11 cellular contexts compared by ENCODE assay signal in the genomic region with DNA sequence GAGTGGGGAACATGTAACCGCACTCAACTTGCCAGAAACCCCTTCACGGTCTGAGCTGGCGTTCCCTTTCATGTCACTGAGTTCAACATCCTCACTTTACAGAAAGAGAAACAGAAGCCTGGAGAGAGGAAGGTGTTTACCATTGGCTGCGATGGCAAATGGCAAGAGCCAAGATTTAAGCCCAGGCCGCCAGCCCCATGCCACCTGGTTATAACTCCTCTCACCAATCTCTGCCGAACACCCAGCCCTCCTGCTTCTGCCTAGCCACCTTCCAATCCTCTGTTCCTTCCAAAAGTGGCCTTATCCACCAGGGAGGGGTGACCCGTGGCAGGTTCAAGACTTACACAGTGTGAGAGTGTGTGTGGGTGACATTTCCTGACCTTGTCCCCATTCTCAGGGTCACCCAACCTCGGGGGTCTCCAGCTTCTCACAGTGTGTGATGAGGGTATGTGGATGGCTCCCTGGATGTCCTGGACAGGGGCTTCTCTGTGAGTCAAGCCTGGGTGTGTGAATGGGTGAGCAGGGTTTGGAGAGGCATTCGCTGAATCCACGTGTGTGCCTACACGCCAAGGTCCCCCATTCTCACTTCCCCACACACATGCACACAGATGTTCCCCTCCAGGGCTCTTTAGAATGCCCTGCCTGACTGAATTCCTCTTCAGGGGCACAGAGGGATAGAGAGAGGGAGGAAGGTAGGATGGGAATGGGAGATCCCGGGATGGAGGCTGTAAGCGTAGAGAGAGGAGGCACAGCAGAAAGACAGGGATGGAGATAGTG. TPM values are rescaled to one million over a fixed set of nuclear protein-coding genes. Genes with fewer than 3 reads are reported as not detected.
DNase-seq lines count a peak whose midpoint lies in the region; ATAC-seq, FAIRE-seq and TF ChIP-seq lines count a peak whose summit lies in the region.
"Had no signal": no experiment of that assay in that cellular context is flagged by ENCODE, and none has a peak within 500 bp of the region (broad histone marks: within the 10 kb centered on the region; RNA-seq: fewer than 3 reads in every experiment).

No MANE protein-coding gene starts in this region.

- H3K9ac ChIP-seq in BLaER1 (peak overlapping the region; percentile 92), H9 (ENCODE audit: extremely low read depth, insufficient read length, low read length) (no peak overlapping the region), GM12878 (ENCODE audit: control insufficient read depth, insufficient read depth, low read length) (no peak overlapping the region)

- peaks cover 0 to 5% (median 0%) of the 10 kb centered on the region in 3 experiments; a peak in 2 of 7 replicates for H3K36me3 Mint-ChIP-seq in H9 (ENCODE audit: insufficient read depth in 1 of 3, low read depth in 3 of 3)

- H3K4me1 ChIP-seq in BLaER1 (peaks cover 60% of the 10 kb centered on the region), H9 (ENCODE audit: insufficient read depth, low read length) (peaks cover 4% of the 10 kb centered on the region; the same call in 1 of the 2 replicates), GM12878 (ENCODE audit: control insufficient read depth, insufficient read depth, low read length) (peaks cover 5% of the 10 kb centered on the region), mesodermal cell (ENCODE audit: control insufficient read depth, insufficient read depth, low read length, poor library complexity, severe bottlenecking) (peaks cover 19% of the 10 kb centered on the region), spleen (peaks cover 0 to 31% (median 16%) of the 10 kb centered on the region in 6 donors)

- H3K4me3 ChIP-seq in BLaER1 (peak overlapping the region; percentile 85), GM12878 (no peak overlapping the region), mesodermal cell (ENCODE audit: extremely low read depth, insufficient read depth, low read length, poor library complexity, severe bottlenecking) (peak overlapping the region; percentile 53), spleen (no peak overlapping the region)

- no peak overlapping the region for H4K91ac ChIP-seq in H9 (ENCODE audit: insufficient read length, low read depth, low read length)

- TF ChIP-seq RAD21 in GM12878 (IDR thresholded peaks at IDR 0.05; ENCODE audit: insufficient read depth, low read depth, low read length): no peak

- no peaks in the 10 kb centered on the region for H4K20me1 ChIP-seq in BLaER1
- H4K20me1 ChIP-seq in H9 (ENCODE audit: control insufficient read depth, insufficient read depth, insufficient read length): no peaks in the 10 kb centered on the region
- H4K20me1 ChIP-seq in GM12878 (ENCODE audit: control insufficient read depth, insufficient read depth): no peaks in the 10 kb centered on the region

- no peaks in the 10 kb centered on the region for H3K79me1 ChIP-seq in H9 (ENCODE audit: insufficient read depth, low read depth, low read length, poor library complexity, severe bottlenecking)

- RAD21 ChIA-PET in GM12878 (lab: Charles Lee; ENCODE audit: unreplicated experiment): no interaction called here

- no peak for DNase-seq in H9
- DNase-seq in GM12878 (ENCODE audit: low read depth, low spot score): no peak
- DNase-seq in RWPE1 (ENCODE audit: low spot score): no peak
- DNase-seq in omental fat pad (ENCODE audit: low spot score): no peak
- no peak for DNase-seq in spleen
- no peak for DNase-seq in NCI-H774 (lab: John Stamatoyannopoulos, UW)
- DNase-seq: left ventricle myocardium superior, NCI-H1930 had no signal

- H4K5ac ChIP-seq in H9 (ENCODE audit: insufficient read length, low read depth, low read length): no peak overlapping the region

- H3K9me3 ChIP-seq in BLaER1 (no peaks in the 10 kb centered on the region), H9 (ENCODE audit: control insufficient read depth, low read depth, low read length) (no peaks in the 10 kb centered on the region), GM12878 (replicated peaks; ENCODE audit: control insufficient read depth, insufficient read depth, low read length) (no peaks in the 10 kb centered on the region), mesodermal cell (ENCODE audit: control insufficient read depth, low read length) (no peaks in the 10 kb centered on the region), spleen (no peaks in the 10 kb centered on the region)

- H3K56ac ChIP-seq in H9 (ENCODE audit: insufficient read length, low read depth, low read length): no peak overlapping the region

- H3K27me3 ChIP-seq in BLaER1 (peaks cover 3% of the 10 kb centered on the region; the same call in 1 of the 2 replicates), H9 (ENCODE audit: insufficient read depth, low read length) (peaks cover 24% of the 10 kb centered on the region; the same call in 1 of the 2 replicates), GM12878 (replicated peaks in 1 of 2; ENCODE audit: control insufficient read depth in 2 of 2, insufficient read depth in 2 of 2, low read length in 1 of 2) (peaks cover 10 to 19% of the 10 kb centered on the region in 2 experiments), spleen (replicated peaks in 1 of 7) (peaks cover 0 to 77% (median 9%) of the 10 kb centered on the region in 7 donors)

- no peak overlapping the region for H2BK12ac ChIP-seq in H9 (ENCODE audit: insufficient read length, low read depth, low read length)

- H3K27me3 Mint-ChIP-seq in H9 (ENCODE audit: low read depth): peaks cover 73% of the 10 kb centered on the region

- no CpG with 5 or more reads among the region's 13 CpGs for WGBS in H9 (ENCODE audit: extremely low coverage, insufficient read length, low lambda C conversion rate)
- 38% methylated on average over 13 of the region's 13 CpGs for WGBS in GM12878 (ENCODE audit: insufficient coverage, insufficient replicate concordance, low lambda C conversion rate, missing lambda C conversion rate)
- WGBS in mesodermal cell (ENCODE audit: insufficient coverage in 2 of 2), 2 experiments: 83 to 90% methylated on average over 4 of the region's 13 CpGs
- 68 to 75% (median 72%) methylated on average over 13 of the region's 13 CpGs for WGBS in spleen, 5 donors

- no peak overlapping the region for H2BK5ac ChIP-seq in H9 (ENCODE audit: insufficient read length, low read length)

- TF ChIP-seq EP300 in GM12878 (IDR thresholded peaks at IDR 0.05; ENCODE audit: borderline replicate concordance in 1 of 2, control insufficient read depth in 1 of 2, low read depth in 2 of 2, low read length in 2 of 2): no peak

- peak overlapping the region; percentile 72 to 95 for H3K4me3 Mint-ChIP-seq in H9

- no peak for FAIRE-seq in GM12878 (lab: Jason Lieb, UNC)

- H2BK20ac ChIP-seq in H9 (ENCODE audit: low read depth, low read length, poor library complexity, severe bottlenecking): no peak overlapping the region

- in situ Hi-C loops in GM12878 (cut with MboI): no loop called here

- CTCF ChIA-PET in GM12878 (lab: Yijun Ruan, JAX): no interaction called here
- CTCF ChIA-PET in RWPE1 (lab: Yijun Ruan, JAX): no interaction called here

- intact Hi-C loops in GM12878 (cut with micrococcal nuclease; ENCODE audit: unreplicated experiment): no loop called here
- intact Hi-C loops in spleen (cut with DNase I; ENCODE audit: low total_unique reads): no loop called here

- H3K4me1 Mint-ChIP-seq in H9: peaks cover 22 to 46% of the 10 kb centered on the region in 2 experiments

- ATAC-seq in GM12878: no peak
- no peak for ATAC-seq in omental fat pad (ENCODE audit: low FRiP score)

- H3K36me3 ChIP-seq in BLaER1 (no peaks in the 10 kb centered on the region), GM12878 (ENCODE audit: control insufficient read depth in 2 of 2, insufficient read depth in 2 of 2, low read length in 1 of 2) (no peaks in the 10 kb centered on the region), mesodermal cell (ENCODE audit: control insufficient read depth, insufficient read depth, low read length) (no peaks in the 10 kb centered on the region), spleen (no peaks in the 10 kb centered on the region)

- no peak overlapping the region for H2BK15ac ChIP-seq in H9 (ENCODE audit: low read depth, low read length)

- H3K9me3 Mint-ChIP-seq in H9: peaks cover 0 to 2% of the 10 kb centered on the region in 2 experiments; a peak in 2 of 5 replicates

- peaks cover 24% of the 10 kb centered on the region for H3K23me2 ChIP-seq in H9 (ENCODE audit: insufficient read length, low read depth, low read length, poor library complexity, severe bottlenecking)

- H3K18ac ChIP-seq in H9 (ENCODE audit: insufficient read length, low read depth, low read length): no peak overlapping the region

- no peak for TF ChIP-seq CTCF in H9 (conservative IDR thresholded peaks at IDR 0.05)
- TF ChIP-seq CTCF in GM12878 (IDR thresholded peaks at IDR 0.05 in 2 of 3, conservative IDR thresholded peaks at IDR 0.05 in 1 of 3; ENCODE audit: control insufficient read depth in 2 of 3, extremely low read depth in 1 of 3, insufficient read depth in 1 of 3, low read depth in 3 of 3, low read length in 3 of 3): no peak
- no peak for TF ChIP-seq CTCF in RWPE1 (conservative IDR thresholded peaks at IDR 0.05; ENCODE audit: low read depth)
- no peak for TF ChIP-seq CTCF in omental fat pad (IDR thresholded peaks at IDR 0.05)
- no peak for TF ChIP-seq CTCF in spleen (IDR thresholded peaks at IDR 0.05 in 8 of 11, conservative IDR thresholded peaks at IDR 0.05 in 3 of 11)

- H3T11ph ChIP-seq in H9 (ENCODE audit: low read length): no peak overlapping the region

- BruUV-seq in GM12878 (replicated peaks; lab: Mats Ljungman, UMichigan): no TSS peak

- H3K27ac ChIP-seq in BLaER1 (no peak overlapping the region), H9 (ENCODE audit: insufficient read length, low read depth, low read length) (no peak overlapping the region), GM12878 (ENCODE audit: control insufficient read depth, insufficient read depth) (no peak overlapping the region), mesodermal cell (ENCODE audit: low read depth, low read length, severe bottlenecking) (no peak overlapping the region), RWPE1 (no peak overlapping the region), spleen (no peak overlapping the region)
- H3K27ac ChIP-seq: epithelial cell of prostate had no signal

- H2AFZ ChIP-seq in H9 (ENCODE audit: low read length): no peak overlapping the region
- no peak overlapping the region for H2AFZ ChIP-seq in GM12878 (ENCODE audit: control insufficient read depth, low read depth, low read length)

- POLR2A ChIA-PET in GM12878 (lab: Charles Lee): no interaction called here
- POLR2A ChIA-PET in RWPE1 (lab: Yijun Ruan, JAX; ENCODE audit: low non-redundant PET): no interaction called here

- no peak overlapping the region for H3K27ac Mint-ChIP-seq in H9

- SMC1A ChIA-PET in GM12878 (lab: Charles Lee; ENCODE audit: uncharacterized antibody, unreplicated experiment): no interaction called here

- no peak overlapping the region for H3K23ac ChIP-seq in H9 (ENCODE audit: insufficient read length, low read depth, low read length)

- TF ChIP-seq POLR2A in GM12878 (IDR thresholded peaks at IDR 0.05; ENCODE audit: low read depth, low read length) (no peak), spleen (IDR thresholded peaks at IDR 0.05) (no peak)

- H3K79me2 ChIP-seq in H9 (ENCODE audit: insufficient read depth, low read length) (no peaks in the 10 kb centered on the region), GM12878 (ENCODE audit: control insufficient read depth, insufficient read depth, low read length) (no peaks in the 10 kb centered on the region)

- no peak overlapping the region for H3K4ac ChIP-seq in H9 (ENCODE audit: low read depth, low read length)

- no peak overlapping the region for H3K14ac ChIP-seq in H9 (ENCODE audit: insufficient read depth, low read length)

- no peak overlapping the region for H4K8ac ChIP-seq in H9 (replicated peaks; ENCODE audit: insufficient read length, low read depth, low read length)

- H3K4me2 ChIP-seq in BLaER1: peak overlapping the region; percentile 95
- H3K4me2 ChIP-seq in H9 (ENCODE audit: insufficient read depth, insufficient read length, low read length): peak overlapping the region; percentile 96
- no peak overlapping the region for H3K4me2 ChIP-seq in GM12878 (ENCODE audit: control insufficient read depth, insufficient read depth)

- H2BK120ac ChIP-seq in H9 (ENCODE audit: low read depth, low read length, poor library complexity, severe bottlenecking): no peak overlapping the region

- no peak overlapping the region for H2AK5ac ChIP-seq in H9 (ENCODE audit: insufficient read length, low read length)

RNA-seq across cellular contexts. Expression of a gene that starts 1.2 kb away (rescaled TPM):
- 10.2 and 12.5 TPM in 2 replicates for total RNA-seq in H9 (2021)
- total RNA-seq in GM12878 (2013; cell fraction: nucleolus; rRNA removed): not detected in 2 replicates
- 0.05 and 0.11 TPM in 2 replicates for total RNA-seq in GM12878 (2014; rRNA removed)
- 0.09 TPM in 1 of 2 replicates, not detected in the other for total RNA-seq in GM12878 (2014; rRNA removed; fragmentation: Illumina TruSeq; extraction: Trizol)
- total RNA-seq in GM12878 (2021): 0.11 TPM in 1 of 2 replicates, not detected in the other
- polyA plus RNA-seq in GM12878 (2011; ENCODE audit: low read depth): not detected
- not detected in 2 replicates for polyA plus RNA-seq in GM12878 (2011; rRNA removed)
- 0.07 TPM in 1 of 2 replicates, not detected in the other for polyA plus RNA-seq in GM12878 (2011; cell fraction: cytosol; rRNA removed)
- polyA plus RNA-seq in GM12878 (2011; cell fraction: nucleus; rRNA removed): 0.06 TPM in 2 replicates
- 0.18 and 0.20 TPM in 2 replicates for polyA plus RNA-seq in GM12878 (2012)
- 0.04 TPM in 1 of 2 replicates, not detected in the other for polyA plus RNA-seq in GM12878 (2014; fragmentation: Illumina TruSeq; extraction: Trizol)
- polyA plus RNA-seq in GM12878 (2014; fragmentation: Nextera tagmentation; extraction: Ambion mirVana): not detected
- polyA plus RNA-seq in GM12878 (2014; rRNA removed): 0.06 TPM in 1 of 2 replicates, not detected in the other
- under 1 TPM; 0.08 to 0.12 TPM for polyA plus RNA-seq in GM12878 (2016; fragmentation: Nextera tagmentation; extraction: Ambion mirVana)
- 0.10 TPM in 1 of 2 replicates, not detected in the other for polyA minus RNA-seq in GM12878 (2011; rRNA and poly(A)+ RNA removed)
- polyA minus RNA-seq in GM12878 (2011; cell fraction: cytosol; rRNA and poly(A)+ RNA removed): not detected in 2 replicates
- not detected in 2 replicates for polyA minus RNA-seq in GM12878 (2011; cell fraction: nucleus; rRNA and poly(A)+ RNA removed)
- 34.0 TPM for polyA plus RNA-seq in mesodermal cell (2013, experiment 1 of 2)
- polyA plus RNA-seq in mesodermal cell (2013, experiment 2 of 2): 23.9 TPM
- 1 to 10 TPM in 3 of 4 donors, under 1 TPM in 1; 0.79 to 3.5 (median 2.5) TPM for total RNA-seq in omental fat pad
- 1 to 10 TPM; 1.8 to 3.5 (median 2.0) TPM for total RNA-seq in spleen
- polyA plus RNA-seq in spleen: 1 to 10 TPM in 2 of 3 donors, under 1 TPM in 1; 0.89 to 4.7 (median 2.2) TPM

RNA-seq across cellular contexts. Expression of a gene that starts 19.0 kb away (rescaled TPM):
- total RNA-seq in H9 (2021) (30.3 and 31.3 TPM in 2 replicates), GM12878 (2014; rRNA removed) (49.8 and 56.1 TPM in 2 replicates), GM12878 (2014; rRNA removed; fragmentation: Illumina TruSeq; extraction: Trizol) (13.8 and 17.5 TPM in 2 replicates), GM12878 (2021) (47.6 and 48.5 TPM in 2 replicates), omental fat pad (10 to 100 TPM; 15.4 to 22.1 (median 16.2) TPM), spleen (10 to 100 TPM; 19.9 to 29.4 (median 26.2) TPM)
- 4.3 and 5.2 TPM in 2 replicates for total RNA-seq in GM12878 (2013; cell fraction: nucleolus; rRNA removed)
- polyA plus RNA-seq in GM12878 (2011; ENCODE audit: low read depth): 4.1 TPM
- polyA plus RNA-seq in GM12878 (2011; rRNA removed) (8.8 and 13.9 TPM in 2 replicates), GM12878 (2014; fragmentation: Illumina TruSeq; extraction: Trizol) (3.2 and 10.6 TPM in 2 replicates), GM12878 (2014; fragmentation: Nextera tagmentation; extraction: Ambion mirVana) (under 1 TPM; 0.27 to 0.38 TPM), GM12878 (2014; rRNA removed) (57.8 and 62.8 TPM in 2 replicates), GM12878 (2016; fragmentation: Nextera tagmentation; extraction: Ambion mirVana) (10 to 100 TPM; 23.3 to 24.9 TPM), spleen (10 to 100 TPM; 36.0 to 54.7 (median 51.9) TPM)
- 17.0 and 29.4 TPM in 2 replicates for polyA plus RNA-seq in GM12878 (2011; cell fraction: cytosol; rRNA removed)
- polyA plus RNA-seq in GM12878 (2011; cell fraction: nucleus; rRNA removed): 12.4 and 19.1 TPM in 2 replicates
- 17.8 and 26.2 TPM in 2 replicates for polyA plus RNA-seq in GM12878 (2012)
- polyA minus RNA-seq in GM12878 (2011; rRNA and poly(A)+ RNA removed): 1.8 and 4.9 TPM in 2 replicates
- 5.3 and 7.1 TPM in 2 replicates for polyA minus RNA-seq in GM12878 (2011; cell fraction: cytosol; rRNA and poly(A)+ RNA removed)
- 3.7 and 6.2 TPM in 2 replicates for polyA minus RNA-seq in GM12878 (2011; cell fraction: nucleus; rRNA and poly(A)+ RNA removed)
- 52.4 TPM for polyA plus RNA-seq in mesodermal cell (2013, experiment 1 of 2)
- polyA plus RNA-seq in mesodermal cell (2013, experiment 2 of 2): 46.6 TPM

RNA-seq across cellular contexts. Expression of a gene that starts 26.5 kb away (rescaled TPM):
- total RNA-seq in H9 (2021) (0.44 and 0.70 TPM in 2 replicates), GM12878 (2014; rRNA removed) (0.06 and 0.11 TPM in 2 replicates), GM12878 (2014; rRNA removed; fragmentation: Illumina TruSeq; extraction: Trizol) (0.18 TPM in 2 replicates), GM12878 (2021) (0.08 and 0.19 TPM in 2 replicates), omental fat pad (under 1 TPM in 3 of 4 donors, not detected in 1; 0.12 to 0.46 (median 0.38) TPM), spleen (under 1 TPM; 0.32 to 0.94 (median 0.40) TPM)
- total RNA-seq in GM12878 (2013; cell fraction: nucleolus; rRNA removed): 0.83 and 1.2 TPM in 2 replicates
- polyA plus RNA-seq in GM12878 (2011; ENCODE audit: low read depth): not detected
- polyA plus RNA-seq in GM12878 (2011; rRNA removed) (0.11 TPM in 1 of 2 replicates, not detected in the other), GM12878 (2014; fragmentation: Illumina TruSeq; extraction: Trizol) (0.16 and 0.31 TPM in 2 replicates), GM12878 (2014; fragmentation: Nextera tagmentation; extraction: Ambion mirVana) (not detected), GM12878 (2014; rRNA removed) (0.32 and 0.43 TPM in 2 replicates), GM12878 (2016; fragmentation: Nextera tagmentation; extraction: Ambion mirVana) (under 1 TPM; 0.37 to 0.38 TPM), spleen (under 1 TPM; 0.26 to 0.54 (median 0.52) TPM)
- polyA plus RNA-seq in GM12878 (2011; cell fraction: cytosol; rRNA removed): 0.07 and 0.10 TPM in 2 replicates
- polyA plus RNA-seq in GM12878 (2011; cell fraction: nucleus; rRNA removed): 0.25 and 0.33 TPM in 2 replicates
- polyA plus RNA-seq in GM12878 (2012): 0.21 and 0.31 TPM in 2 replicates
- 0.05 TPM in 1 of 2 replicates, not detected in the other for polyA minus RNA-seq in GM12878 (2011; rRNA and poly(A)+ RNA removed)
- polyA minus RNA-seq in GM12878 (2011; cell fraction: cytosol; rRNA and poly(A)+ RNA removed): not detected in 2 replicates
- polyA minus RNA-seq in GM12878 (2011; cell fraction: nucleus; rRNA and poly(A)+ RNA removed): 0.12 and 0.29 TPM in 2 replicates
- polyA plus RNA-seq in mesodermal cell (2013, experiment 1 of 2): 0.11 TPM
- polyA plus RNA-seq in mesodermal cell (2013, experiment 2 of 2): 0.10 TPM

RNA-seq across cellular contexts. Expression of a gene that starts 31.6 kb away (rescaled TPM):
- total RNA-seq in H9 (2021) (13.7 and 15.7 TPM in 2 replicates), GM12878 (2014; rRNA removed) (19.3 and 21.6 TPM in 2 replicates), GM12878 (2014; rRNA removed; fragmentation: Illumina TruSeq; extraction: Trizol) (9.4 and 10.5 TPM in 2 replicates), GM12878 (2021) (10.6 and 15.3 TPM in 2 replicates), omental fat pad (100 to 1,000 TPM in 2 of 4 donors, 10 to 100 TPM in 2; 36.3 to 250 (median 88.0) TPM), spleen (10 to 100 TPM; 20.3 to 86.4 (median 41.7) TPM)
- total RNA-seq in GM12878 (2013; cell fraction: nucleolus; rRNA removed): 14.1 and 16.0 TPM in 2 replicates
- polyA plus RNA-seq in GM12878 (2011; ENCODE audit: low read depth): 2.4 TPM
- polyA plus RNA-seq in GM12878 (2011; rRNA removed) (3.3 and 7.4 TPM in 2 replicates), GM12878 (2014; fragmentation: Illumina TruSeq; extraction: Trizol) (6.5 and 10.5 TPM in 2 replicates), GM12878 (2014; fragmentation: Nextera tagmentation; extraction: Ambion mirVana) (1 to 10 TPM; 6.5 to 6.7 TPM), GM12878 (2014; rRNA removed) (10.9 and 14.4 TPM in 2 replicates), GM12878 (2016; fragmentation: Nextera tagmentation; extraction: Ambion mirVana) (1 to 10 TPM; 8.8 to 10.0 TPM), spleen (10 to 100 TPM in 1 of 3 donors, 1 to 10 TPM in 2; 7.3 to 12.0 (median 8.7) TPM)
- 9.3 and 9.6 TPM in 2 replicates for polyA plus RNA-seq in GM12878 (2011; cell fraction: cytosol; rRNA removed)
- polyA plus RNA-seq in GM12878 (2011; cell fraction: nucleus; rRNA removed): 12.1 and 12.8 TPM in 2 replicates
- 3.6 and 5.5 TPM in 2 replicates for polyA plus RNA-seq in GM12878 (2012)
- polyA minus RNA-seq in GM12878 (2011; rRNA and poly(A)+ RNA removed): 9.3 and 13.3 TPM in 2 replicates
- 3.9 and 4.0 TPM in 2 replicates for polyA minus RNA-seq in GM12878 (2011; cell fraction: cytosol; rRNA and poly(A)+ RNA removed)
- 3.3 and 8.8 TPM in 2 replicates for polyA minus RNA-seq in GM12878 (2011; cell fraction: nucleus; rRNA and poly(A)+ RNA removed)
- 27.3 TPM for polyA plus RNA-seq in mesodermal cell (2013, experiment 1 of 2)
- polyA plus RNA-seq in mesodermal cell (2013, experiment 2 of 2): 23.6 TPM

RNA-seq across cellular contexts. Expression of a gene that starts 42.0 kb away (rescaled TPM):
- 16.3 and 19.7 TPM in 2 replicates for total RNA-seq in H9 (2021)
- 17.9 and 19.3 TPM in 2 replicates for total RNA-seq in GM12878 (2013; cell fraction: nucleolus; rRNA removed)
- total RNA-seq in GM12878 (2014; rRNA removed): 12.6 and 13.4 TPM in 2 replicates
- 8.6 and 9.6 TPM in 2 replicates for total RNA-seq in GM12878 (2014; rRNA removed; fragmentation: Illumina TruSeq; extraction: Trizol)
- 17.9 and 18.8 TPM in 2 replicates for total RNA-seq in GM12878 (2021)
- 2.4 TPM for polyA plus RNA-seq in GM12878 (2011; ENCODE audit: low read depth)
- 4.9 and 8.1 TPM in 2 replicates for polyA plus RNA-seq in GM12878 (2011; rRNA removed)
- 13.8 and 22.0 TPM in 2 replicates for polyA plus RNA-seq in GM12878 (2011; cell fraction: cytosol; rRNA removed)
- 15.1 and 16.6 TPM in 2 replicates for polyA plus RNA-seq in GM12878 (2011; cell fraction: nucleus; rRNA removed)
- polyA plus RNA-seq in GM12878 (2012): 8.5 and 9.0 TPM in 2 replicates
- polyA plus RNA-seq in GM12878 (2014; fragmentation: Illumina TruSeq; extraction: Trizol): 3.6 and 7.4 TPM in 2 replicates
- 10 to 100 TPM; 13.2 to 15.2 TPM for polyA plus RNA-seq in GM12878 (2014; fragmentation: Nextera tagmentation; extraction: Ambion mirVana)
- polyA plus RNA-seq in GM12878 (2014; rRNA removed): 18.5 and 18.6 TPM in 2 replicates
- polyA plus RNA-seq in GM12878 (2016; fragmentation: Nextera tagmentation; extraction: Ambion mirVana): 10 to 100 TPM; 29.5 to 29.8 TPM
- 9.4 and 16.7 TPM in 2 replicates for polyA minus RNA-seq in GM12878 (2011; rRNA and poly(A)+ RNA removed)
- 3.5 and 4.7 TPM in 2 replicates for polyA minus RNA-seq in GM12878 (2011; cell fraction: cytosol; rRNA and poly(A)+ RNA removed)
- 13.3 and 23.2 TPM in 2 replicates for polyA minus RNA-seq in GM12878 (2011; cell fraction: nucleus; rRNA and poly(A)+ RNA removed)
- polyA plus RNA-seq in mesodermal cell (2013, experiment 1 of 2): 8.4 TPM
- 8.9 TPM for polyA plus RNA-seq in mesodermal cell (2013, experiment 2 of 2)
- total RNA-seq in omental fat pad: 10 to 100 TPM; 12.3 to 15.0 (median 13.3) TPM
- 10 to 100 TPM in 5 of 7 donors, 1 to 10 TPM in 2; 8.1 to 12.9 (median 11.5) TPM for total RNA-seq in spleen
- 10 to 100 TPM in 1 of 3 donors, 1 to 10 TPM in 2; 6.9 to 14.7 (median 9.8) TPM for polyA plus RNA-seq in spleen

Comparison
In these comparisons a context has a peak if more than half of its experiments do, and no peak if none do; other contexts are left out.
1. H3K4me3 ChIP-seq: peak in BLaER1 (single experiment) and mesodermal cell (single experiment); none in GM12878 (single experiment) and spleen (0 of 8).